In the genomic region with DNA sequence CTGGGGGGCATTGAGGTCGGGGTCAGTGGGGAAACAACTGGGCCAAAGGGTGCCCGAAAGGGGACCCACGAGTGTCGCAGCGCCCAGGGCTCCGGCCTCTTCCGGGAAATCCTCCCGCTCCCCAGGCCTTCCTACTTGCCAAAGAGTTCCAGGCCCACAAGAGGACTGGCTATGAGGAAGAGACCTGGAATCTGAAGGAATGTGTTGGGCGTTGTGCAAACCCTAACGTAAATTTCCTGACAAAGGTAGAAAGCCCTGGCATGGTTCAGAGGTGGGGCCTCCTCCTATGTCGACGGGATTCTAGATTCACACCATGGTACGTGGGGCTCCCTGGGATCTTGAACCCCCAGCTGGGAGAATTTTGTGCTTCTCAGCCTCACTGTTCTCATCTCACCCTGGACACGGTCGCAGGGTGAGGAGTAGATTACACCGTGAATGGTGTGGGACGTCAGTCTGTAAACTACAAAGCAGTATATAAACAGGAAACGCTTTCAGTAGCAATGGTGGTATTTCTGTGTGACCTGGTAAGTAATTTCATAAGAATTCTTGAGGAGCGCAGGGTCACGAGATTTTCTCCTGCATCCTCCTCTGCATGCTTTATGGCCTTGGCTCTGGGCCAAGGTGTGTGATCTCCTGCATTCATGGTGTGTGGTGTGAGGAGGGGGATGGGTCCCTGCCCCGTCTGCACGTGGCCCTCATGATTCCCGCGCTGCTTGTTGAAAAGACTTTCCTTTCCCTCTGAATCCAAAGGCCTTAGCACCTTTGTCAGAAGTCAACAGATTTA, we compare ENCODE assay signal across 8 cellular contexts. TPM values are rescaled to one million over a fixed set of nuclear protein-coding genes. Genes with fewer than 3 reads are reported as not detected.
DNase-seq lines count a peak whose midpoint lies in the region; ATAC-seq, FAIRE-seq and TF ChIP-seq lines count a peak whose summit lies in the region.

No MANE protein-coding gene starts in this region.

- peak; percentile 76 for FAIRE-seq in endometrium (lab: Jason Lieb, UNC)

- CTCF ChIA-PET in CD4-positive, alpha-beta T cell (lab: Charles Lee) = interaction anchor here (0.7 kb wide), 1 partner anchor 68 kb away, joined by 5 read pairs; no protein-coding TSS in a partner anchor
- CTCF ChIA-PET in SK-N-SH (lab: Yijun Ruan, JAX) = interaction anchor here (0.7 to 1.0 kb wide), 2 partner anchors 11 to 15 kb away, joined by 3 read pairs; no protein-coding TSS in a partner anchor

- no peaks in the 10 kb centered on the region for H3K9me3 ChIP-seq in CD4-positive, alpha-beta T cell (ENCODE audit: control insufficient read depth, low read length)
- no peaks in the 10 kb centered on the region for H3K9me3 ChIP-seq in SK-N-SH
- H3K9me3 ChIP-seq in uterus = no peaks in the 10 kb centered on the region

- peak overlapping the region; percentile 97 for H3K27ac Mint-ChIP-seq in CD4-positive, alpha-beta T cell

- H3K27me3 Mint-ChIP-seq in CD4-positive, alpha-beta T cell = peaks cover 4% of the 10 kb centered on the region

- no peaks in the 10 kb centered on the region; the same call in 1 of the 2 replicates for H3K79me2 ChIP-seq in SK-N-SH (ENCODE audit: insufficient read depth)

- no peaks in the 10 kb centered on the region for H4K20me1 ChIP-seq in SK-N-SH (ENCODE audit: insufficient read depth)

- peak overlapping the region; percentile 38 for H3K27ac ChIP-seq in CD4-positive, alpha-beta T cell (ENCODE audit: low read depth, low read length)
- H3K27ac ChIP-seq in SK-N-SH (ENCODE audit: low read depth in 2 of 2, low read length in 1 of 2) = no peak overlapping the region
- H3K27ac ChIP-seq in uterus = peak overlapping the region; percentile 70 to 84

- WGBS in SK-N-SH (ENCODE audit: low lambda C conversion rate) = 60% methylated on average over 15 of the region's 24 CpGs

- H3K36me3 Mint-ChIP-seq in CD4-positive, alpha-beta T cell (ENCODE audit: low read depth) = peaks cover 31% of the 10 kb centered on the region

- no peak for TF ChIP-seq EP300 in SK-N-SH (IDR thresholded peaks at IDR 0.05; ENCODE audit: borderline replicate concordance in 1 of 2, low read depth in 1 of 2, low read length in 1 of 2)

- no peaks in the 10 kb centered on the region for H3K27me3 ChIP-seq in CD4-positive, alpha-beta T cell (ENCODE audit: control insufficient read depth, insufficient read depth, low read length)
- H3K27me3 ChIP-seq in SK-N-SH (ENCODE audit: insufficient read depth) (no peaks in the 10 kb centered on the region), uterus (peaks cover 0 to 3% of the 10 kb centered on the region in 2 donors)

- peak overlapping the region in 1 of 2 experiments; percentile 56; a peak in 3 of 4 replicates for H3K4me3 ChIP-seq in SK-N-SH (ENCODE audit: low read depth in 2 of 2, low read length in 1 of 2)
- H3K4me3 ChIP-seq in uterus = peak overlapping the region; percentile 49 to 67

- peak; percentile 36 for ATAC-seq in CD4-positive, alpha-beta T cell (ENCODE audit: poor library complexity)

- H3K4me1 ChIP-seq in SK-N-SH (ENCODE audit: control insufficient read depth in 1 of 2, insufficient read depth in 2 of 2, low read depth in 1 of 2, low read length in 1 of 2) (peaks cover 0 to 12% of the 10 kb centered on the region in 2 experiments; a peak in 1 of 4 replicates), uterus (peaks cover 0 to 3% of the 10 kb centered on the region in 2 donors)

- no peak for TF ChIP-seq POLR2A in uterus (IDR thresholded peaks at IDR 0.05)

- H3K4me1 Mint-ChIP-seq in CD4-positive, alpha-beta T cell (ENCODE audit: low read depth) = peaks cover 34% of the 10 kb centered on the region

- H3K4me3 Mint-ChIP-seq in CD4-positive, alpha-beta T cell = peak overlapping the region; percentile 97

- no peak for TF ChIP-seq CTCF in CD4-positive, alpha-beta T cell (IDR thresholded peaks at IDR 0.05)
- TF ChIP-seq CTCF in SK-N-SH (IDR thresholded peaks at IDR 0.05) (no peak), uterus (IDR thresholded peaks at IDR 0.05) (no peak)

- H3K9me3 Mint-ChIP-seq in CD4-positive, alpha-beta T cell = no peaks in the 10 kb centered on the region

- DNase-seq in CD4-positive, alpha-beta T cell = no peak
- DNase-seq in H4 (ENCODE audit: low spot score) (peak; percentile 92), SK-N-SH (peak; percentile 58), midbrain (lab: John Stamatoyannopoulos, UW) (peak; percentile 31), uterus (peak in 1 of 2 donors; percentile 66), Ammon's horn (ENCODE audit: low spot score) (no peak), middle frontal gyrus (ENCODE audit: extremely low spot score, low spot score) (no peak)

- POLR2A ChIA-PET in CD4-positive, alpha-beta T cell (lab: Charles Lee) = interaction anchor here (0.7 to 4.2 kb wide), 5 partner anchors 14 to 286 kb away, joined by 3 to 27 read pairs (median 11); a partner anchor contains a TSS
- POLR2A ChIA-PET in SK-N-SH (lab: Yijun Ruan, JAX) = no interaction called here

- no peak overlapping the region; the same call in 1 of the 2 replicates for H3K9ac ChIP-seq in SK-N-SH

- peaks cover 0 to 6% of the 10 kb centered on the region in 2 experiments for H3K36me3 ChIP-seq in SK-N-SH (replicated peaks in 1 of 2; ENCODE audit: control insufficient read depth in 1 of 2, insufficient read depth in 2 of 2, low read length in 1 of 2)
- H3K36me3 ChIP-seq in uterus = no peaks in the 10 kb centered on the region

- H3K4me2 ChIP-seq in SK-N-SH = peak overlapping the region; percentile 79

- intact Hi-C loops in CD4-positive, alpha-beta T cell (cut with DNase I, micrococcal nuclease) = loop anchor here (2.0 to 10.0 kb wide), 4 partner anchors 15 to 441 kb away; a partner anchor contains a TSS
- intact Hi-C loops in uterus (cut with DNase I; ENCODE audit: low total_unique reads) = no loop called here

- no peak for TF ChIP-seq RAD21 in SK-N-SH (IDR thresholded peaks at IDR 0.05; ENCODE audit: low read length)

- H2AFZ ChIP-seq in SK-N-SH (ENCODE audit: low read depth) = no peak overlapping the region

- no peaks in the 10 kb centered on the region for H3K9me2 ChIP-seq in SK-N-SH

- peaks cover 6% of the 10 kb centered on the region for H3F3A ChIP-seq in SK-N-SH (replicated peaks; ENCODE audit: insufficient read depth)

TF ChIP-seq in SK-N-SH, 30 proteins besides CTCF, POLR2A, EP300 and RAD21:
- TF ChIP-seq NFIC (IDR thresholded peaks at IDR 0.05; ENCODE audit: borderline replicate concordance) (peak; percentile 62), FOSL2 (IDR thresholded peaks at IDR 0.05; ENCODE audit: borderline replicate concordance, low read depth) (no peak), TCF12 (IDR thresholded peaks at IDR 0.05) (no peak), RFX5 (IDR thresholded peaks at IDR 0.05; ENCODE audit: low read length) (no peak), FOXJ3 (CRISPR knock-in tag; IDR thresholded peaks at IDR 0.05) (no peak), TAF1 (IDR thresholded peaks at IDR 0.05; ENCODE audit: borderline replicate concordance, low read depth, low read length) (no peak)
TF ChIP-seq in SK-N-SH: peak in this region for 1.

RNA-seq across cellular contexts. Expression of a gene that starts 0.9 kb away (rescaled TPM):
- 10 to 100 TPM; 42.6 to 42.7 TPM for total RNA-seq in CD4-positive, alpha-beta T cell
- total RNA-seq in H4 (2014; rRNA removed; shearing (Covaris generic)) = 16.9 and 26.2 TPM in 2 replicates
- 7.4 and 8.4 TPM in 2 replicates for polyA plus RNA-seq in SK-N-SH (2012; rRNA removed)
- polyA plus RNA-seq in SK-N-SH (2012; cell fraction: cytosol; rRNA removed) = 7.3 and 7.6 TPM in 2 replicates
- polyA plus RNA-seq in SK-N-SH (2012; cell fraction: nucleus; rRNA removed) = 14.9 and 16.5 TPM in 2 replicates
- 10 to 100 TPM in 2 of 4 donors, 1 to 10 TPM in 2; 6.6 to 21.3 (median 15.0) TPM for total RNA-seq in uterus

RNA-seq across cellular contexts. Expression of a gene that starts 13.9 kb away (rescaled TPM):
- 10 to 100 TPM; 44.5 to 44.8 TPM for total RNA-seq in CD4-positive, alpha-beta T cell
- 17.4 and 25.6 TPM in 2 replicates for total RNA-seq in H4 (2014; rRNA removed; shearing (Covaris generic))
- 14.5 and 14.9 TPM in 2 replicates for polyA plus RNA-seq in SK-N-SH (2012; rRNA removed)
- polyA plus RNA-seq in SK-N-SH (2012; cell fraction: cytosol; rRNA removed) = 6.8 and 12.3 TPM in 2 replicates
- polyA plus RNA-seq in SK-N-SH (2012; cell fraction: nucleus; rRNA removed) = 16.8 and 17.5 TPM in 2 replicates
- total RNA-seq in uterus = 10 to 100 TPM; 20.3 to 42.5 (median 32.5) TPM

RNA-seq across cellular contexts. Expression of a gene that starts 23.1 kb away (rescaled TPM):
- total RNA-seq in CD4-positive, alpha-beta T cell = 10 to 100 TPM; 55.0 to 55.7 TPM
- 144 and 146 TPM in 2 replicates for total RNA-seq in H4 (2014; rRNA removed; shearing (Covaris generic))
- 86.9 and 158 TPM in 2 replicates for polyA plus RNA-seq in SK-N-SH (2012; rRNA removed)
- polyA plus RNA-seq in SK-N-SH (2012; cell fraction: cytosol; rRNA removed) = 140 and 195 TPM in 2 replicates
- 45.0 and 80.6 TPM in 2 replicates for polyA plus RNA-seq in SK-N-SH (2012; cell fraction: nucleus; rRNA removed)
- 10 to 100 TPM in 3 of 4 donors, 1 to 10 TPM in 1; 7.4 to 80.7 (median 34.4) TPM for total RNA-seq in uterus

Comparison
In these comparisons a context has a peak if more than half of its experiments do, and no peak if none do; other contexts are left out.
1. DNase-seq: peak in H4 (single experiment), SK-N-SH (single experiment) and midbrain (single experiment); none in CD4-positive, alpha-beta T cell (0 of 10), Ammon's horn (single experiment) and middle frontal gyrus (single experiment).
2. H3K27ac ChIP-seq: peak in CD4-positive, alpha-beta T cell (single experiment) and uterus (2 of 2); none in SK-N-SH (0 of 2).